1 cellular context compared by ENCODE assay signal in genomic region chr6:85453052-85453451, GRCh38.
TF ChIP-seq lines count a peak whose summit lies in the region.

No MANE protein-coding gene starts in this region.

TF ChIP-seq in SK-N-SH treated with all-trans-retinoic acid at 6 μM for 48 hours, 23 proteins besides CTCF, POLR2A, EP300 and RAD21 (continued from another document):
- TF ChIP-seq CREB5 (CRISPR knock-in tag; IDR thresholded peaks at IDR 0.05; ENCODE audit: low read depth), result no peak
- TF ChIP-seq ZNF70 (CRISPR knock-in tag; IDR thresholded peaks at IDR 0.05), result no peak
- no peak for TF ChIP-seq BACH2 (CRISPR knock-in tag; IDR thresholded peaks at IDR 0.05; ENCODE audit: borderline replicate concordance)
- TF ChIP-seq ZFP3 (CRISPR knock-in tag; IDR thresholded peaks at IDR 0.05), result no peak
- TF ChIP-seq GLIS3 (CRISPR knock-in tag; IDR thresholded peaks at IDR 0.05), result no peak
